ENCODE assay signal across 29 cellular contexts in the genomic region with DNA sequence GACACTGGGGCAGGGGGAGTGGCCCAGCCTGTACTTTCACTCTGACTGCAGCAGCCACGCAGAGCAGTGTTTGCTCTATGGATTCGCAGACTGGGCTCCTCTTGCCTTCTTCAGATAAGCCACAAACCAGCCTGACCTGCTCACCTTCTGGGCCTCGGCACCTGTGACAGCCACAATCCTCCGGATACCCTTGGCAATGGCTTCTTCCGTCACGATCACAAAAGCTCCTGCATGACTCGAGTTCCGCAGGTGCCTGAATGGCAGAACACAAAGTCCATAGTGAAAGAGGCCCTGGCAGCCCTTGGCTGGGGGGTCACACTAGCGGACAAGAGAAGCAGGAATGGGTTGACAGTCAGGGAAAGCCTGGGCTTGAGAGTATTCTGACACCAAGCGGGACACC. TPM values are rescaled to one million over a fixed set of nuclear protein-coding genes. Genes with fewer than 3 reads are reported as not detected.
DNase-seq lines count a peak whose midpoint lies in the region; ATAC-seq and TF ChIP-seq lines count a peak whose summit lies in the region.
"Had no signal": no experiment of that assay in that cellular context is flagged by ENCODE, and none has a peak within 500 bp of the region (broad histone marks: within the 10 kb centered on the region; RNA-seq: fewer than 3 reads in every experiment).

No MANE protein-coding gene starts in this region.

- H3K36me3 Mint-ChIP-seq in chondrocyte (ENCODE audit: low read depth) = peaks cover 46% of the 10 kb centered on the region

- no peak overlapping the region for H3K23ac ChIP-seq in trophoblast cell (ENCODE audit: low read length)

- H3K14ac ChIP-seq in trophoblast cell (ENCODE audit: low read length) = no peak overlapping the region

- H3K27me3 ChIP-seq in trophoblast cell (ENCODE audit: insufficient read depth, low read length) = no peaks in the 10 kb centered on the region
- H3K27me3 ChIP-seq: BE2C, MG63, SJSA1 had no signal

- H3K4me3 Mint-ChIP-seq in chondrocyte (ENCODE audit: unreplicated experiment) = no peak overlapping the region
- H3K4me3 Mint-ChIP-seq: CD14-positive monocyte; CD8-positive, alpha-beta memory T cell had no signal

- peaks cover 8% of the 10 kb centered on the region for H3K79me2 ChIP-seq in trophoblast cell (ENCODE audit: control insufficient read depth, insufficient read depth, low read length, poor library complexity)

- ATAC-seq in HG03520 (IDR thresholded peaks at IDR 0.05; ENCODE audit: unreplicated experiment) = no peak
- ATAC-seq: PC-3, Right ventricle myocardium inferior had no signal

- H3K27ac ChIP-seq in trophoblast cell (ENCODE audit: low read depth, low read length) = no peak overlapping the region
- H3K27ac ChIP-seq: SJSA1 had no signal

- no peak overlapping the region for H3K9ac ChIP-seq in trophoblast cell (ENCODE audit: low read length)

- no peak overlapping the region for H3K4ac ChIP-seq in trophoblast cell (ENCODE audit: low read depth, low read length)

- peak overlapping the region; percentile 25 for H3K4me3 ChIP-seq in trophoblast cell (ENCODE audit: low read depth, low read length)
- H3K4me3 ChIP-seq: HAP-1, MG63, SJSA1 had no signal

- no peaks in the 10 kb centered on the region for H3K27me3 Mint-ChIP-seq in chondrocyte (ENCODE audit: low read depth)
- H3K27me3 Mint-ChIP-seq: CD8-positive, alpha-beta memory T cell had no signal

- in situ Hi-C loops in GM13976 (cut with MboI; ENCODE audit: low sequenced_read_pairs, unreplicated experiment) = no loop called here

- no peak overlapping the region for H4K12ac ChIP-seq in trophoblast cell (ENCODE audit: low read depth, low read length)

- no peak overlapping the region for H2AK5ac ChIP-seq in trophoblast cell (ENCODE audit: low read length)

- H2BK12ac ChIP-seq in trophoblast cell (ENCODE audit: low read length) = no peak overlapping the region

- peaks cover 2% of the 10 kb centered on the region for H3K9me3 ChIP-seq in trophoblast cell (ENCODE audit: insufficient read depth, low read depth, low read length)
- H3K9me3 ChIP-seq: BE2C, HAP-1, MG63 had no signal

- no CpG with 5 or more reads among the region's 10 CpGs for WGBS in trophoblast cell (ENCODE audit: extremely low coverage, insufficient coverage, insufficient read length)

- peaks cover 7% of the 10 kb centered on the region for H3K79me1 ChIP-seq in trophoblast cell (ENCODE audit: low read length)

- TF ChIP-seq CTCF in GM13976 (IDR thresholded peaks at IDR 0.05; ENCODE audit: borderline replicate concordance, control extremely low read depth, extremely low read depth, insufficient read depth, missing control alignments) (no peak), chondrocyte (IDR thresholded peaks at IDR 0.05) (no peak), GM10266 (IDR thresholded peaks at IDR 0.05; ENCODE audit: control insufficient read depth, insufficient read depth, low read depth, missing control alignments) (no peak)

- no peak overlapping the region for H2BK120ac ChIP-seq in trophoblast cell (ENCODE audit: insufficient read depth, low read length, poor library complexity)

- no peak overlapping the region for H3K4me2 ChIP-seq in trophoblast cell (ENCODE audit: low read length)

- peaks cover 18% of the 10 kb centered on the region for H3K4me1 Mint-ChIP-seq in chondrocyte (ENCODE audit: low read depth)

- no peak overlapping the region for H4K91ac ChIP-seq in trophoblast cell (ENCODE audit: low read depth, low read length)

- peak; percentile 46 for DNase-seq in activated CD8-positive, alpha-beta memory T cell treated with anti-CD3 and anti-CD28 coated beads, Interleukin-2, amount 50 U/mL, for 48 hours
- no peak for DNase-seq in activated CD8-positive, alpha-beta memory T cell treated with anti-CD3 and anti-CD28 coated beads for 24 hours
- DNase-seq in GM13976 (ENCODE audit: low spot score) (peak; percentile 9), chondrocyte (ENCODE audit: low spot score) (peak; percentile 63), trophoblast cell (no peak), GM10266 (ENCODE audit: extremely low spot score) (no peak)
- DNase-seq in stimulated activated CD4-positive, alpha-beta T cell treated with anti-CD3 and anti-CD28 coated beads, Interleukin-4, amount 100 ng/mL, for 24 hours = no peak
- DNase-seq: ACHN; BE2C; Calu3; CD8-positive, alpha-beta memory T cell; DMS153; DND-41; GOT3; KBM-7; MG63; NCI-H1105 treated with DMSO at 0.1 percent for 48 hours; NCI-H146; NCI-H1930; NCI-H2107; NCI-H524 treated with DMSO at 0.1 percent for 48 hours; NCI-H82; NK-92 treated with Interleukin-12 subunit alpha and Interleukin-12 subunit beta, amount 100 ng/mL, for 24 hours; PC-3 had no signal

- H3K18ac ChIP-seq in trophoblast cell (ENCODE audit: low read length) = no peak overlapping the region

- peaks cover 71 to 74% of the 10 kb centered on the region in 2 experiments for H3K36me3 ChIP-seq in trophoblast cell (ENCODE audit: control insufficient read depth in 1 of 2, insufficient read depth in 2 of 2, low read length in 2 of 2)

- H4K8ac ChIP-seq in trophoblast cell (ENCODE audit: low read depth, low read length) = no peak overlapping the region

- no peak overlapping the region for H3K27ac Mint-ChIP-seq in chondrocyte (ENCODE audit: unreplicated experiment)

- no peaks in the 10 kb centered on the region for H3K9me3 Mint-ChIP-seq in chondrocyte (ENCODE audit: low read depth)
- H3K9me3 Mint-ChIP-seq: CD8-positive, alpha-beta memory T cell had no signal

- H3K4me1 ChIP-seq in trophoblast cell (ENCODE audit: control insufficient read depth in 1 of 2, insufficient read depth in 2 of 2, low read length in 2 of 2) = no peaks in the 10 kb centered on the region
- H3K4me1 ChIP-seq: BE2C, HAP-1 had no signal

- H2AFZ ChIP-seq in trophoblast cell (ENCODE audit: insufficient read depth, low read length, poor library complexity) = no peak overlapping the region

- no peak overlapping the region for H2BK5ac ChIP-seq in trophoblast cell (ENCODE audit: low read depth, low read length, poor library complexity)

RNA-seq across cellular contexts. Expression of a gene that starts 3.8 kb away (rescaled TPM):
- 27.4 to 66.6 TPM (median 64.1 TPM) in 3 replicates for total RNA-seq in chondrocyte
- 13.8 and 14.6 TPM in 2 replicates for polyA plus RNA-seq in trophoblast cell (2013)

RNA-seq across cellular contexts. Expression of a gene that starts 33.7 kb away (rescaled TPM):
- total RNA-seq in chondrocyte = 92.2 to 243 TPM (median 234 TPM) in 3 replicates
- 82.2 and 83.9 TPM in 2 replicates for polyA plus RNA-seq in trophoblast cell (2013)

RNA-seq across cellular contexts. Expression of a gene that starts 43.4 kb away (rescaled TPM):
- 22.9 to 26.0 TPM (median 24.5 TPM) in 3 replicates for total RNA-seq in chondrocyte
- 35.1 and 36.1 TPM in 2 replicates for polyA plus RNA-seq in trophoblast cell (2013)

Comparison
In these comparisons a context has a peak if more than half of its experiments do, and no peak if none do; other contexts are left out.
1. DNase-seq: peak in activated CD8-positive, alpha-beta memory T cell treated with anti-CD3 and anti-CD28 coated beads, Interleukin-2, amount 50 U/mL, for 48 hours (single experiment), GM13976 (single experiment) and chondrocyte (single experiment); none in activated CD8-positive, alpha-beta memory T cell treated with anti-CD3 and anti-CD28 coated beads for 24 hours (single experiment), trophoblast cell (0 of 2), stimulated activated CD4-positive, alpha-beta T cell treated with anti-CD3 and anti-CD28 coated beads, Interleukin-4, amount 100 ng/mL, for 24 hours (single experiment) and GM10266 (single experiment).